ENCODE assay signal across 8 cellular contexts in genomic region chr3:122514123-122515019, GRCh38. TPM values are rescaled to one million over a fixed set of nuclear protein-coding genes. Genes with fewer than 3 reads are reported as not detected.
DNase-seq lines count a peak whose midpoint lies in the region; ATAC-seq, FAIRE-seq and TF ChIP-seq lines count a peak whose summit lies in the region.

TSS of gene KPNA1 (minus strand) at chr3:122514939. CDS start at chr3:122496565, 18,374 bp downstream.

- H3K9me3 ChIP-seq in right atrium auricular region = no peaks in the 10 kb centered on the region

- FAIRE-seq in urothelium cell line (lab: Jason Lieb, UNC) = peak; percentile 85

- no peaks in the 10 kb centered on the region for H3K27me3 ChIP-seq in right atrium auricular region

- intact Hi-C loops in T-helper 2 cell treated with Interferon-gamma antibody and Interleukin-4, amounts not matched to agents 100 ng/mL and 5 ng/mL, for 36 hours (cut with micrococcal nuclease) = loop anchor here (1.0 to 10.0 kb wide), 7 partner anchors 50 to 969 kb away; partner anchors contain the start of genes DTX3L, FAM162A, GOLGB1 and PARP14

- H3K27ac ChIP-seq in right atrium auricular region = peak within 1 kb of the TSS; percentile 98

- H3K36me3 ChIP-seq in right atrium auricular region = no peaks in the 10 kb centered on the region

- ATAC-seq in GM18502 (IDR thresholded peaks at IDR 0.05; ENCODE audit: poor library complexity, unreplicated experiment) (peak; percentile 90), HG02885 (IDR thresholded peaks at IDR 0.05; ENCODE audit: poor library complexity, unreplicated experiment) (peak; percentile 86)

- peak within 1 kb of the TSS; percentile 81 to 90 for H3K4me3 ChIP-seq in right atrium auricular region

- peaks cover 0 to 28% of the 10 kb centered on the region in 2 donors for H3K4me1 ChIP-seq in right atrium auricular region

- DNase-seq in NCI-H1694 (lab: John Stamatoyannopoulos, UW) = peak; percentile 56
- peak in 57 of 58 donors; percentile 34 to 94 (median 81) for DNase-seq in anterior cingulate cortex (lab: John Stamatoyannopoulos, UW)
- peak; percentile 87 for DNase-seq in right atrium auricular region (ENCODE audit: low spot score)
- peak; percentile 60 for DNase-seq in pulmonary artery endothelial cell (ENCODE audit: low read depth, low spot score)
- peak; percentile 99 for DNase-seq in urothelium cell line (ENCODE audit: low spot score)

- no peak for TF ChIP-seq CTCF in right atrium auricular region (IDR thresholded peaks at IDR 0.05)

RNA-seq across cellular contexts. Expression of gene KPNA1, which starts in this region (rescaled TPM):
- total RNA-seq in T-helper 2 cell treated with Interferon-gamma antibody and Interleukin-4, amounts not matched to agents 100 ng/mL and 5 ng/mL, for 36 hours = 58.8 and 66.7 TPM in 2 replicates
- total RNA-seq in right atrium auricular region (10 to 100 TPM; 33.3 to 40.0 TPM), pulmonary artery endothelial cell (40.7 and 55.4 TPM in 2 replicates)

Comparison
In these comparisons a context has a peak if more than half of its experiments do, and no peak if none do; other contexts are left out.
1. Peak in every context shown above with its lines: DNase-seq, ATAC-seq, H3K4me3 ChIP-seq and H3K27ac ChIP-seq.